ENCODE assay signal across 8 cellular contexts in the genomic region with DNA sequence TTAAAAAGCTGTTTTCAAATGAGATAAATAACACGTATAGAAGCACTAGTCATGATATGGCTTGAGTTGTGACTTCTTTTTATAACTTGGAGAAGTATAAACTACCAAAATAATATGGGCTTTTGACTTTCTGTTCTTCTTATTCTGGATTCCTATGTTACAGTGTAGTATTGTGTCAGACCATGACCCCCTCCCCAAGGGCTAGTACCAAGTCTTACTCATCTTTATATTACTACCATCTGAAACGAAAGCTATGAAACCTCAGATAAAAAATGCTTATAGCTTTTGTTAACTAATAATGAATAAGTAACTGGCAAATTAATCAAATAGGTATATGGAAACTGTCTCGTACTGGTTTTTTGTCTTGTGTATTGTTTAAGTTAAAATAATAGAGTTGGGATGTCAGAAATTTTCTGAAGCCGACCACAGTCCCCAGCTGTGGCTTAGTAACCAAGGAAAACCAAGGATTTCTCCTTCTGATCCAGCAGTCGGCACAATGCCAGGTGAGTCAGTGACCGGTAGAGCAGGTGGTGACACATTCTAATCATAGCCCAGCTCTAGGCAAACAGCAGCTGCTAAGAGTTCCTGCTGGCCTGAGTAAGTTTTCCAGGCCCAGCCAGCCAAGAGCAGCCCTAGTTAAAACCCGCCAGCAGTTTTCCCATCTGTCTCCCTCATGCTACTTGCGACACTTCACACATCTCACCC.
A peak's percentile ranks its signal among the peaks of the same experiment; 100 is the strongest.
DNase-seq lines count a peak whose midpoint lies in the region; ATAC-seq and TF ChIP-seq lines count a peak whose summit lies in the region.

No MANE protein-coding gene starts in this region.

- H3K9me3 ChIP-seq in tibial artery, result peaks cover 0 to 1% (median 0%) of the 10 kb centered on the region in 3 donors

- no peak for TF ChIP-seq CTCF in tibial artery (IDR thresholded peaks at IDR 0.05)

- H3K27ac ChIP-seq in tibial artery, result peak overlapping the region; percentile 74 to 76

- H3K36me3 ChIP-seq in tibial artery, result no peaks in the 10 kb centered on the region

- H3K4me1 ChIP-seq in tibial artery, result peaks cover 0 to 41% (median 6%) of the 10 kb centered on the region in 4 donors

- intact Hi-C loops in Right ventricle myocardium superior (cut with DNase I), result no loop called here
- intact Hi-C loops in tibial artery (cut with DNase I; ENCODE audit: low total_unique reads), result no loop called here

- DNase-seq in HT1080 (ENCODE audit: low read depth), result peak; percentile 91
- DNase-seq in RKO (ENCODE audit: low spot score), result peak; percentile 96
- peak; percentile 77 for DNase-seq in Right ventricle myocardium superior
- peak; percentile 80 to 91 for DNase-seq in tibial artery
- no peak for DNase-seq in activated CD4-positive, alpha-beta T cell treated with anti-CD3 and anti-CD28 coated beads, Interleukin-2, amount 50 U/mL, for 1 hour
- no peak for DNase-seq in RPMI8226

- no peak overlapping the region for H3K4me3 ChIP-seq in tibial artery

- no peaks in the 10 kb centered on the region for H3K27me3 ChIP-seq in tibial artery

- peak; percentile 99 for ATAC-seq in Right ventricle myocardium superior (ENCODE audit: poor library complexity)
- no peak for ATAC-seq in HG03139 (IDR thresholded peaks at IDR 0.05; ENCODE audit: unreplicated experiment)
- no peak for ATAC-seq in HG03039 (IDR thresholded peaks at IDR 0.05; ENCODE audit: unreplicated experiment)

Comparison
In these comparisons a context has a peak if more than half of its experiments do, and no peak if none do; other contexts are left out.
1. DNase-seq: peak in HT1080 (single experiment), RKO (single experiment), Right ventricle myocardium superior (single experiment) and tibial artery (2 of 2); none in activated CD4-positive, alpha-beta T cell treated with anti-CD3 and anti-CD28 coated beads, Interleukin-2, amount 50 U/mL, for 1 hour (single experiment) and RPMI8226 (single experiment).